ENCODE assay signal across 18 cellular contexts in genomic region chr1:168512864-168513595, GRCh38. TPM values are rescaled to one million over a fixed set of nuclear protein-coding genes. Genes with fewer than 3 reads are reported as not detected.
A peak's percentile ranks its signal among the peaks of the same experiment; 100 is the strongest.
DNase-seq lines count a peak whose midpoint lies in the region; ATAC-seq lines count a peak whose summit lies in the region.
"Had no signal": no experiment of that assay in that cellular context is flagged by ENCODE, and none has a peak within 500 bp of the region (broad histone marks: within the 10 kb centered on the region; RNA-seq: fewer than 3 reads in every experiment).

No MANE protein-coding gene starts in this region.

- peak overlapping the region; percentile 40 for H3K27ac ChIP-seq in trophoblast cell (ENCODE audit: low read depth, low read length)
- H3K27ac ChIP-seq: foreskin keratinocyte, GM23248, RWPE1 had no signal

- no peaks in the 10 kb centered on the region for H3K79me2 ChIP-seq in trophoblast cell (ENCODE audit: control insufficient read depth, insufficient read depth, low read length, poor library complexity)

- H2BK5ac ChIP-seq in trophoblast cell (ENCODE audit: low read depth, low read length, poor library complexity): no peak overlapping the region

- no peak overlapping the region for H3K4ac ChIP-seq in trophoblast cell (ENCODE audit: low read depth, low read length)

- no peak overlapping the region for H4K91ac ChIP-seq in trophoblast cell (ENCODE audit: low read depth, low read length)

- no peak overlapping the region for H3K18ac ChIP-seq in trophoblast cell (ENCODE audit: low read length)

- H3K9me3 ChIP-seq in trophoblast cell (ENCODE audit: insufficient read depth, low read depth, low read length): peaks cover 1% of the 10 kb centered on the region

- H2AFZ ChIP-seq in trophoblast cell (ENCODE audit: insufficient read depth, low read length, poor library complexity): no peak overlapping the region
- H2AFZ ChIP-seq: GM23248 had no signal

- no peak overlapping the region for H3K14ac ChIP-seq in trophoblast cell (ENCODE audit: low read length)

- no peaks in the 10 kb centered on the region for H3K36me3 ChIP-seq in trophoblast cell (ENCODE audit: control insufficient read depth in 1 of 2, insufficient read depth in 2 of 2, low read length in 2 of 2)

- H3K4me2 ChIP-seq in trophoblast cell (ENCODE audit: low read length): no peak overlapping the region

- no peak overlapping the region for H4K8ac ChIP-seq in trophoblast cell (ENCODE audit: low read depth, low read length)

- H3K4me1 ChIP-seq in trophoblast cell (ENCODE audit: control insufficient read depth in 1 of 2, insufficient read depth in 2 of 2, low read length in 2 of 2): peaks cover 12 to 15% of the 10 kb centered on the region in 2 experiments
- H3K4me1 ChIP-seq: foreskin keratinocyte had no signal

- POLR2A ChIA-PET in activated naive CD8-positive, alpha-beta T cell treated with anti-CD3 and anti-CD28 coated beads, Interleukin-2, amount 10 ng/mL, durations not matched to agents 7 days and 5 days (lab: Charles Lee): interaction anchor here (0.6 to 0.8 kb wide), 2 partner anchors 24 to 69 kb away, joined by 3 to 4 read pairs; no protein-coding TSS in a partner anchor

- peaks cover 2% of the 10 kb centered on the region for H3K79me1 ChIP-seq in trophoblast cell (ENCODE audit: low read length)

- H3K36me3 Mint-ChIP-seq in activated naive CD8-positive, alpha-beta T cell treated with anti-CD3 and anti-CD28 coated beads, Interleukin-2, amount 10 ng/mL, durations not matched to agents 7 days and 5 days: peaks cover 27% of the 10 kb centered on the region
- H3K36me3 Mint-ChIP-seq: brain, memory B cell had no signal

- H2BK120ac ChIP-seq in trophoblast cell (ENCODE audit: insufficient read depth, low read length, poor library complexity): no peak overlapping the region

- no peak overlapping the region for H4K12ac ChIP-seq in trophoblast cell (ENCODE audit: low read depth, low read length)

- peak overlapping the region; percentile 88 for H3K27ac Mint-ChIP-seq in activated naive CD8-positive, alpha-beta T cell treated with anti-CD3 and anti-CD28 coated beads, Interleukin-2, amount 10 ng/mL, durations not matched to agents 7 days and 5 days
- H3K27ac Mint-ChIP-seq: brain, endodermal cell, memory B cell had no signal

- H3K23ac ChIP-seq in trophoblast cell (ENCODE audit: low read length): no peak overlapping the region

- no peaks in the 10 kb centered on the region for H3K27me3 ChIP-seq in trophoblast cell (ENCODE audit: insufficient read depth, low read length)
- H3K27me3 ChIP-seq: foreskin keratinocyte had no signal

- peak; percentile 23 to 40 for ATAC-seq in activated CD4-positive, CD25-positive, alpha-beta regulatory T cell treated with anti-CD3 and anti-CD28 coated beads, Interleukin-2, amount 50 U/mL, for 24 hours
- ATAC-seq in activated naive CD8-positive, alpha-beta T cell treated with anti-CD3 and anti-CD28 coated beads, Interleukin-2, amount 10 ng/mL, durations not matched to agents 7 days and 5 days (ENCODE audit: low read depth): peak; percentile 73
- no peak for ATAC-seq in HG03108 (IDR thresholded peaks at IDR 0.05; ENCODE audit: unreplicated experiment)
- ATAC-seq: foreskin keratinocyte had no signal

- peaks cover 1% of the 10 kb centered on the region for H3K9me3 Mint-ChIP-seq in activated naive CD8-positive, alpha-beta T cell treated with anti-CD3 and anti-CD28 coated beads, Interleukin-2, amount 10 ng/mL, durations not matched to agents 7 days and 5 days
- H3K9me3 Mint-ChIP-seq: brain, endodermal cell, memory B cell had no signal

- no peaks in the 10 kb centered on the region for H3K27me3 Mint-ChIP-seq in activated naive CD8-positive, alpha-beta T cell treated with anti-CD3 and anti-CD28 coated beads, Interleukin-2, amount 10 ng/mL, durations not matched to agents 7 days and 5 days

- peaks cover 80% of the 10 kb centered on the region for H3K4me1 Mint-ChIP-seq in activated naive CD8-positive, alpha-beta T cell treated with anti-CD3 and anti-CD28 coated beads, Interleukin-2, amount 10 ng/mL, durations not matched to agents 7 days and 5 days
- H3K4me1 Mint-ChIP-seq: brain, endodermal cell, memory B cell had no signal

- no peak overlapping the region for H3K9ac ChIP-seq in trophoblast cell (ENCODE audit: low read length)
- H3K9ac ChIP-seq: GM23248 had no signal

- no peak overlapping the region for H2AK5ac ChIP-seq in trophoblast cell (ENCODE audit: low read length)

- H2BK12ac ChIP-seq in trophoblast cell (ENCODE audit: low read length): no peak overlapping the region

- no CpG with 5 or more reads among the region's 13 CpGs for WGBS in trophoblast cell (ENCODE audit: extremely low coverage, insufficient coverage, insufficient read length)

- peak overlapping the region; percentile 57 for H3K4me3 Mint-ChIP-seq in activated naive CD8-positive, alpha-beta T cell treated with anti-CD3 and anti-CD28 coated beads, Interleukin-2, amount 10 ng/mL, durations not matched to agents 7 days and 5 days
- H3K4me3 Mint-ChIP-seq: brain, endodermal cell, memory B cell had no signal

- no peak for DNase-seq in activated CD4-positive, CD25-positive, alpha-beta regulatory T cell (lab: John Stamatoyannopoulos, UW)
- peak; percentile 51 for DNase-seq in SK-N-DZ (ENCODE audit: low spot score)
- DNase-seq in activated naive CD8-positive, alpha-beta T cell treated with anti-CD3 and anti-CD28 coated beads, Interleukin-2, amount 10 ng/mL, durations not matched to agents 7 days and 5 days: peak; percentile 62
- no peak for DNase-seq in trophoblast cell
- no peak for DNase-seq in dermis blood vessel endothelial cell
- DNase-seq in stimulated activated CD4-positive, alpha-beta T cell treated with anti-CD3 and anti-CD28 coated beads, Interleukin-4, amount 100 ng/mL, for 24 hours: no peak
- DNase-seq: COR-L47, endodermal cell, foreskin keratinocyte, GM23248, NCI-H1436, NCI-H526, occipital lobe had no signal

- H3K4me3 ChIP-seq in trophoblast cell (ENCODE audit: low read depth, low read length): no peak overlapping the region
- H3K4me3 ChIP-seq: GM23248 had no signal

RNA-seq across cellular contexts. Expression of gene XCL2, which starts 30.8 kb away (rescaled TPM):
- polyA plus RNA-seq in SK-N-DZ (2014; cell fraction: cytosol; rRNA removed): not detected in 2 replicates
- polyA plus RNA-seq in SK-N-DZ (2014; cell fraction: nucleus; rRNA removed): not detected in 2 replicates
- total RNA-seq in activated naive CD8-positive, alpha-beta T cell treated with anti-CD3 and anti-CD28 coated beads, Interleukin-2, amount 10 ng/mL, durations not matched to agents 7 days and 5 days: 10 to 100 TPM; 15.4 to 19.3 TPM
- not detected in 2 replicates for polyA plus RNA-seq in trophoblast cell (2013)
- total RNA-seq in dermis blood vessel endothelial cell: not detected in 2 replicates
- total RNA-seq: endodermal cell, foreskin keratinocyte, GM23248, occipital lobe had no signal
- polyA plus RNA-seq: foreskin keratinocyte, GM23248 had no signal

Comparison
In these comparisons a context has a peak if more than half of its experiments do, and no peak if none do; other contexts are left out.
1. DNase-seq: peak in SK-N-DZ (single experiment) and activated naive CD8-positive, alpha-beta T cell treated with anti-CD3 and anti-CD28 coated beads, Interleukin-2, amount 10 ng/mL, durations not matched to agents 7 days and 5 days (single experiment); none in activated CD4-positive, CD25-positive, alpha-beta regulatory T cell (0 of 4), trophoblast cell (0 of 2), dermis blood vessel endothelial cell (single experiment) and stimulated activated CD4-positive, alpha-beta T cell treated with anti-CD3 and anti-CD28 coated beads, Interleukin-4, amount 100 ng/mL, for 24 hours (single experiment).
2. RNA of gene XCL2, which starts 30.8 kb away (total RNA-seq): 15.4 to 19.3 TPM in activated naive CD8-positive, alpha-beta T cell treated with anti-CD3 and anti-CD28 coated beads, Interleukin-2, amount 10 ng/mL, durations not matched to agents 7 days and 5 days; not detected in dermis blood vessel endothelial cell; every median in the first group is over 10 times any median in the second.